ENCODE assay signal across 8 cellular contexts in the genomic region with DNA sequence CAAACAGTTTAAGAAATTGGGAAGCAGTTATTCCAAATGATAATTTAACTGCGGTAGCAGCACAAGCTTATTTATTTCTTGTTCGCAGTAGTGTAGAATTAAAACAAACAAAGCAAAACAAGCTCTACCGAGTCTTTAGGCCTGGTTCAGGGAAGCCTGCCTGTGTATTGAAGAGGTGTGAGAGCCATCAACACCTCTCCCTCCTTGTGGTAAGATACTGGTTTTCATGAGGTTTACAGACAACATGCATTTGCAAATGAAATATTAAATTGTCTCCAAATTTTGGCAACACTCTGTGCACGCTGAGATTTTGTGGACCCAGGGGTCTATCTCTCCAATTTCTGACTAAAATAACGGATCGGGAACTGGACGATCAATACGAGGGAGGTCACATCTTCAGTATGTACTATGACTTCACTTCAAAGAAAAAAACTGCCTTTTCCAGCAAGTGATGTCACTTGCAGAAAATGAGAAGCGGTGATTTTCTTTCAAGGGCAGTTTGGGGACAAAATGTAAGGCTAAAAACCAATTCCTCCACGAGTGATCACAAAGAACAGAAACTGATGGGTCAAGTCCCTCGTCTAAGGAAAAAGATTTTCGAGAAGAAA. TPM values are rescaled to one million over a fixed set of nuclear protein-coding genes. Genes with fewer than 3 reads are reported as not detected.
DNase-seq lines count a peak whose midpoint lies in the region; ATAC-seq and TF ChIP-seq lines count a peak whose summit lies in the region.

No MANE protein-coding gene starts in this region.

- H3K27ac Mint-ChIP-seq in stimulated activated naive CD8-positive, alpha-beta T cell treated with anti-CD3 and anti-CD28 coated beads, Interleukin-15, Interleukin-2, amounts not matched to agents 100 ng/mL and 50 ng/mL, for 24 hours: peak overlapping the region; percentile 94
- peak overlapping the region; percentile 97 for H3K27ac Mint-ChIP-seq in activated naive CD8-positive, alpha-beta T cell treated with anti-CD3 and anti-CD28 coated beads, Interleukin-2, amount 50 U/mL, for 24 hours
- peak overlapping the region; percentile 95 for H3K27ac Mint-ChIP-seq in type B pancreatic cell

- H3K9me3 ChIP-seq in left lung: no peaks in the 10 kb centered on the region

- peaks cover 25% of the 10 kb centered on the region for H3K36me3 Mint-ChIP-seq in stimulated activated naive CD8-positive, alpha-beta T cell treated with anti-CD3 and anti-CD28 coated beads, Interleukin-15, Interleukin-2, amounts not matched to agents 100 ng/mL and 50 ng/mL, for 24 hours (ENCODE audit: low read depth)
- peaks cover 15% of the 10 kb centered on the region for H3K36me3 Mint-ChIP-seq in activated naive CD8-positive, alpha-beta T cell treated with anti-CD3 and anti-CD28 coated beads, Interleukin-2, amount 50 U/mL, for 24 hours (ENCODE audit: low read depth)
- H3K36me3 Mint-ChIP-seq in type B pancreatic cell: peaks cover 3% of the 10 kb centered on the region

- ATAC-seq in stimulated activated naive CD8-positive, alpha-beta T cell treated with anti-CD3 and anti-CD28 coated beads, Interleukin-15, Interleukin-2, amounts not matched to agents 100 U/mL and 50 U/mL, for 24 hours: no peak
- no peak for ATAC-seq in activated naive CD8-positive, alpha-beta T cell treated with anti-CD3 and anti-CD28 coated beads, Interleukin-2, amount 50 U/mL, for 24 hours
- ATAC-seq in left lung (no peak), left colon (no peak)

- H3K4me3 Mint-ChIP-seq in stimulated activated naive CD8-positive, alpha-beta T cell treated with anti-CD3 and anti-CD28 coated beads, Interleukin-15, Interleukin-2, amounts not matched to agents 100 ng/mL and 50 ng/mL, for 24 hours: peak overlapping the region; percentile 97
- H3K4me3 Mint-ChIP-seq in activated naive CD8-positive, alpha-beta T cell treated with anti-CD3 and anti-CD28 coated beads, Interleukin-2, amount 50 U/mL, for 24 hours: peak overlapping the region; percentile 100
- H3K4me3 Mint-ChIP-seq in type B pancreatic cell: peak overlapping the region; percentile 99

- no peak for DNase-seq in stimulated activated naive CD8-positive, alpha-beta T cell treated with anti-CD3 and anti-CD28 coated beads, Interleukin-15, Interleukin-2, amounts not matched to agents 100 U/mL and 50 U/mL, for 24 hours
- DNase-seq in activated naive CD8-positive, alpha-beta T cell treated with anti-CD3 and anti-CD28 coated beads, Interleukin-2, amount 50 U/mL, for 24 hours: no peak
- no peak for DNase-seq in left lung
- DNase-seq in type B pancreatic cell (ENCODE audit: extremely low spot score, unreplicated experiment): no peak
- no peak for DNase-seq in stimulated activated CD4-positive, alpha-beta T cell treated with anti-CD3 and anti-CD28 coated beads, Interleukin-2, amount 100 ng/mL, for 24 hours
- DNase-seq in SHP77 treated with DMSO at 0.1 percent for 48 hours (lab: John Stamatoyannopoulos, UW): no peak
- no peak for DNase-seq in left colon

- TF ChIP-seq CTCF in left lung (IDR thresholded peaks at IDR 0.05): no peak
- no peak for TF ChIP-seq CTCF in type B pancreatic cell (conservative IDR thresholded peaks at IDR 0.05)

- H3K9me3 Mint-ChIP-seq in stimulated activated naive CD8-positive, alpha-beta T cell treated with anti-CD3 and anti-CD28 coated beads, Interleukin-15, Interleukin-2, amounts not matched to agents 100 ng/mL and 50 ng/mL, for 24 hours: no peaks in the 10 kb centered on the region
- H3K9me3 Mint-ChIP-seq in activated naive CD8-positive, alpha-beta T cell treated with anti-CD3 and anti-CD28 coated beads, Interleukin-2, amount 50 U/mL, for 24 hours: no peaks in the 10 kb centered on the region
- H3K9me3 Mint-ChIP-seq in type B pancreatic cell: no peaks in the 10 kb centered on the region

- H3K4me1 Mint-ChIP-seq in stimulated activated naive CD8-positive, alpha-beta T cell treated with anti-CD3 and anti-CD28 coated beads, Interleukin-15, Interleukin-2, amounts not matched to agents 100 ng/mL and 50 ng/mL, for 24 hours (ENCODE audit: low read depth): peaks cover 51% of the 10 kb centered on the region
- H3K4me1 Mint-ChIP-seq in activated naive CD8-positive, alpha-beta T cell treated with anti-CD3 and anti-CD28 coated beads, Interleukin-2, amount 50 U/mL, for 24 hours: peaks cover 48% of the 10 kb centered on the region
- peaks cover 14% of the 10 kb centered on the region for H3K4me1 Mint-ChIP-seq in type B pancreatic cell (ENCODE audit: unreplicated experiment)

- peaks cover 3% of the 10 kb centered on the region for H3K27me3 Mint-ChIP-seq in stimulated activated naive CD8-positive, alpha-beta T cell treated with anti-CD3 and anti-CD28 coated beads, Interleukin-15, Interleukin-2, amounts not matched to agents 100 ng/mL and 50 ng/mL, for 24 hours
- H3K27me3 Mint-ChIP-seq in activated naive CD8-positive, alpha-beta T cell treated with anti-CD3 and anti-CD28 coated beads, Interleukin-2, amount 50 U/mL, for 24 hours: no peaks in the 10 kb centered on the region
- H3K27me3 Mint-ChIP-seq in type B pancreatic cell: peaks cover 3% of the 10 kb centered on the region

- H3K4me3 ChIP-seq in left lung: peak overlapping the region; percentile 79 to 93

- intact Hi-C loops in left lung (cut with DNase I): no loop called here
- intact Hi-C loops in left colon (cut with DNase I, micrococcal nuclease): no loop called here

- H3K27ac ChIP-seq in left lung: peak overlapping the region; percentile 94 to 96

- H3K27me3 ChIP-seq in left lung: no peaks in the 10 kb centered on the region

- H3K36me3 ChIP-seq in left lung: no peaks in the 10 kb centered on the region

- peaks cover 6 to 39% of the 10 kb centered on the region in 2 donors for H3K4me1 ChIP-seq in left lung

RNA-seq across cellular contexts. Expression of gene ATR, which starts 0.7 kb away (rescaled TPM):
- 10 to 100 TPM; 19.5 to 28.7 TPM for total RNA-seq in left lung
- 22.1 and 30.0 TPM in 2 replicates for total RNA-seq in type B pancreatic cell (ENCODE audit: low replicate concordance)
- total RNA-seq in left colon: 10 to 100 TPM; 13.7 to 18.9 TPM

RNA-seq across cellular contexts. Expression of gene PLS1, which starts 18.4 kb away (rescaled TPM):
- total RNA-seq in left lung (10 to 100 TPM; 24.1 to 40.4 TPM), type B pancreatic cell (ENCODE audit: low replicate concordance) (14.6 and 23.2 TPM in 2 replicates), left colon (100 to 1,000 TPM; 457 to 472 TPM)

Comparison
In these comparisons a context has a peak if more than half of its experiments do, and no peak if none do; other contexts are left out.
1. RNA of gene PLS1, which starts 18.4 kb away (total RNA-seq): 457 to 472 TPM in left colon; 24.1 to 40.4 TPM in left lung and 14.6 to 23.2 TPM in type B pancreatic cell; every median in the first group is over 10 times any median in the second.
2. Peak in every context shown above with its lines, with median percentiles within 50 percentile points of each other: H3K27ac Mint-ChIP-seq and H3K4me3 Mint-ChIP-seq.